ENCODE assay signal across 1 cellular context in the genomic region with DNA sequence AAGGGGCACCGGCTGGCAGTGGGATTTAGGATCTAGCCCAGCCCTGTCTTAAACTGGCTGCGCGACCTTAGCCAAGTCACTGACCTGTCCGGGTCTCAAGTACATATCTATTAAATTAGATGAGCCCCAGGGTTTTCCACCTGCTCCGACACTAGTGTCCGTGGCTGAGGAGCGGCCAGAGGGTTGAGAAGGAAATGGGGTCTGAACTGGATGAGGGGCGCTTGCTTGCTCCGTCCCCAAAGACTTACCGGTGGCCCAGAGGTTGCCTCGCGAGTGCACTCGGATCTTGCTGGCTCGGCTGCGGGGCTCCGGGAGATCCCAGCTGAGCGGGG.
TF ChIP-seq lines count a peak whose summit lies in the region.

No MANE protein-coding gene starts in this region.

TF ChIP-seq in endothelial cell of umbilical vein, 7 proteins besides CTCF, POLR2A, EP300 and RAD21:
- TF ChIP-seq JUN (IDR thresholded peaks at IDR 0.05; ENCODE audit: borderline replicate concordance, insufficient read depth, insufficient read length, low read depth), result no peak
- no peak for TF ChIP-seq GATA2 (IDR thresholded peaks at IDR 0.05; ENCODE audit: insufficient read depth, insufficient read length, low read depth, low read length)
- no peak for TF ChIP-seq FOS (IDR thresholded peaks at IDR 0.05; ENCODE audit: borderline replicate concordance, insufficient read depth, low read length)
- no peak for TF ChIP-seq EZH2 (IDR thresholded peaks at IDR 0.05; ENCODE audit: borderline replicate concordance, low read depth, low read length, severe bottlenecking)
- no peak for TF ChIP-seq MYC (IDR thresholded peaks at IDR 0.05; ENCODE audit: low read depth, low read length)
- TF ChIP-seq, protein P1, sequence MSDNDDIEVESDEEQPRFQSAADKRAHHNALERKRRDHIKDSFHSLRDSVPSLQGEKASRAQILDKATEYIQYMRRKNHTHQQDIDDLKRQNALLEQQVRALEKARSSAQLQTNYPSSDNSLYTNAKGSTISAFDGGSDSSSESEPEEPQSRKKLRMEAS (IDR thresholded peaks at IDR 0.05; ENCODE audit: insufficient read depth, insufficient read length), result no peak
- no peak for TF ChIP-seq POLR2AphosphoS5 (IDR thresholded peaks at IDR 0.05; ENCODE audit: insufficient read depth, low read depth, low read length)
